In the genomic region with DNA sequence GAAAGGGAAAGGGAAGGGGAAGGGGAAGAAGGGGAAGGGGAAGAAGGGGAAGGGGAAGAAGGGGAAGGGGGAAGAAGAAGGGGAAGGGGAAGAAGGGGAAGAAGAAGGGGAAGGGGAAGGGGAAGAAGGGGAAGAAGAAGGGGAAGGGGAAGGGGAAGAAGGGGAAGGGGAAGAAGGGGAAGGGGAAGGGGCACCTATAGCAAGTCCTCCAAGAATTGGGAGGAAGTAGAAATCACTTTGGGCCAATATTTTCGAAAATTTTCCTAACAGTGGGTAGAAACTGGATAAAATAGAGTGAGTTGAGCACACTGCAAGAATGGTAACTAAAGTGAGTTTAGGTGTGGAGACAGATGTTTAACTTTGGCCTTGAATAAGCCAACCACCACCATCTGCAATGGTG, we compare ENCODE assay signal across 27 cellular contexts.
"Had no signal": no experiment of that assay in that cellular context is flagged by ENCODE, and none has a peak within 500 bp of the region (broad histone marks: within the 10 kb centered on the region; RNA-seq: fewer than 3 reads in every experiment).

No MANE protein-coding gene starts in this region.

- H3K36me3 ChIP-seq: stomach, suprapubic skin, thoracic aorta, thyroid gland, tibial artery, tibial nerve, transverse colon, upper lobe of left lung, upper lobe of right lung, uterus, vagina had no signal

- DNase-seq: stimulated activated CD4-positive, alpha-beta T cell treated with anti-CD3 and anti-CD28 coated beads, Interleukin-2, amount 100 ng/mL, for 48 hours; stimulated activated CD4-positive, alpha-beta T cell treated with anti-CD3 and anti-CD28 coated beads, Interleukin-4, amount 100 ng/mL, for 1 hour; stimulated activated CD4-positive, alpha-beta T cell treated with anti-CD3 and anti-CD28 coated beads, Interleukin-4, amount 100 ng/mL, for 24 hours; stimulated activated CD4-positive, alpha-beta T cell treated with anti-CD3 and anti-CD28 coated beads, Interleukin-4, amount 100 ng/mL, for 4 hours; stimulated activated CD8-positive, alpha-beta memory T cell treated with anti-CD3 and anti-CD28 coated beads, Interleukin-4, amount 100 ng/mL, for 48 hours; stimulated activated naive B cell treated with anti-CD40 and anti-IgM and Interleukin-4, amounts not matched to agents 10 μg/mL and 1 μg/mL and 100 μg/mL, for 72 hours; stimulated activated naive CD4-positive, alpha-beta T cell; stimulated activated naive CD4-positive, alpha-beta T cell treated with Interleukin-2 at 50 U/mL for 16 hours; stimulated activated naive CD8-positive, alpha-beta T cell treated with anti-CD3 and anti-CD28 coated beads, Interleukin-15, amount 100 ng/mL, for 72 hours; stimulated activated naive CD8-positive, alpha-beta T cell treated with anti-CD3 and anti-CD28 coated beads, Interleukin-15, Interleukin-2, amounts not matched to agents 100 U/mL and 50 U/mL, for 24 hours; stomach; substantia nigra; testis; thyroid gland; tibial artery; transverse colon; trophoblast cell; upper lobe of left lung; upper lobe of right lung; uterus had no signal

- H3K27ac ChIP-seq: stomach, suprapubic skin, testis, thoracic aorta, thyroid gland, tibial artery, tibial nerve, transverse colon, upper lobe of left lung, upper lobe of right lung, uterus, vagina had no signal

- H3K4me1 ChIP-seq: stomach, suprapubic skin, testis, thyroid gland, tibial artery, tibial nerve, transverse colon, upper lobe of left lung, upper lobe of right lung, uterus, vagina had no signal

- H3K9me3 ChIP-seq: stomach, suprapubic skin, testis, thoracic aorta, thyroid gland, tibial artery, tibial nerve, upper lobe of right lung, uterus, vagina had no signal

- H3K27me3 ChIP-seq: stomach, suprapubic skin, testis, thyroid gland, tibial artery, tibial nerve, transverse colon, upper lobe of left lung, upper lobe of right lung, uterus, vagina had no signal

- ATAC-seq: stimulated activated effector memory CD8-positive, alpha-beta T cell treated with anti-CD3 and anti-CD28 coated beads, Interleukin-12 subunit alpha, Interleukin-12 subunit beta, amount 100 ng/mL, for 72 hours; stimulated activated memory B cell treated with anti-CD40 and anti-IgM and Interleukin-4, amounts not matched to agents 10 μg/mL and 1 μg/mL and 100 μg/mL, for 72 hours; stimulated activated naive B cell treated with anti-CD40 and anti-IgM and Interleukin-4, amounts not matched to agents 10 μg/mL and 1 μg/mL and 100 μg/mL, for 72 hours; stimulated activated naive CD8-positive, alpha-beta T cell treated with anti-CD3 and anti-CD28 coated beads, Interleukin-15, amount 100 ng/mL, for 72 hours; stimulated activated naive CD8-positive, alpha-beta T cell treated with anti-CD3 and anti-CD28 coated beads, Interleukin-15, Interleukin-2, amounts not matched to agents 100 U/mL and 50 U/mL, for 24 hours; upper lobe of right lung had no signal

- H3K4me3 ChIP-seq: stomach, suprapubic skin, testis, thoracic aorta, thyroid gland, tibial artery, tibial nerve, transverse colon, upper lobe of left lung, upper lobe of right lung, uterus, vagina had no signal

- FAIRE-seq: urothelium cell line had no signal
